Comparison of ENCODE assay signal across 17 cellular contexts in the genomic region with DNA sequence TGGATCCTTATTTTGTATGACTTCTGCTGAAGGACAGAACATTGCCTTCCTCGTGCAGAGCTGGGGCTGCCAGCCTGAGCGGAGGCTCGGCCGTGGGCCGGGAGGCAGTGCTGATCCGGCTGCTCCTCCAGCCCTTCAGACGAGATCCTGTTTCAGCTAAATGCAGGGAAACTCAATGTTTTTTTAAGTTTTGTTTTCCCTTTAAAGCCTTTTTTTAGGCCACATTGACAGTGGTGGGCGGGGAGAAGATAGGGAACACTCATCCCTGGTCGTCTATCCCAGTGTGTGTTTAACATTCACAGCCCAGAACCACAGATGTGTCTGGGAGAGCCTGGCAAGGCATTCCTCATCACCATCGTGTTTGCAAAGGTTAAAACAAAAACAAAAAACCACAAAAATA. TPM values are rescaled to one million over a fixed set of nuclear protein-coding genes. Genes with fewer than 3 reads are reported as not detected.
A peak's percentile ranks its signal among the peaks of the same experiment; 100 is the strongest.
DNase-seq lines count a peak whose midpoint lies in the region; TF ChIP-seq lines count a peak whose summit lies in the region.
"Had no signal": no experiment of that assay in that cellular context is flagged by ENCODE, and none has a peak within 500 bp of the region (broad histone marks: within the 10 kb centered on the region; RNA-seq: fewer than 3 reads in every experiment).

No MANE protein-coding gene starts in this region.

- peak overlapping the region; percentile 44 for H3K27ac ChIP-seq in RWPE1
- H3K27ac ChIP-seq in osteoblast (ENCODE audit: low read depth, low read length): no peak overlapping the region
- H3K27ac ChIP-seq in mesendoderm (ENCODE audit: low read depth, low read length): no peak overlapping the region
- H3K27ac ChIP-seq: KMS-11, SJSA1 had no signal

- H3K27me3 ChIP-seq in osteoblast (ENCODE audit: insufficient read depth, low read length) (no peaks in the 10 kb centered on the region), mesendoderm (ENCODE audit: insufficient read depth, low read length, poor library complexity) (no peaks in the 10 kb centered on the region)
- H3K27me3 ChIP-seq: SJSA1 had no signal

- no peak overlapping the region for H3K23ac ChIP-seq in mesendoderm (ENCODE audit: low read length)

- no CpG with 5 or more reads among the region's 10 CpGs for WGBS in mesendoderm (ENCODE audit: extremely low coverage, insufficient coverage, low lambda C conversion rate)

- no peaks in the 10 kb centered on the region for H3K79me1 ChIP-seq in mesendoderm (ENCODE audit: low read length)

- POLR2A ChIA-PET in RWPE1 (lab: Yijun Ruan, JAX; ENCODE audit: low non-redundant PET): no interaction called here

- H3K18ac ChIP-seq in mesendoderm (ENCODE audit: low read length): no peak overlapping the region

- H4K8ac ChIP-seq in mesendoderm (ENCODE audit: low read depth, low read length): no peak overlapping the region

- no peak overlapping the region for H2AK5ac ChIP-seq in mesendoderm (ENCODE audit: low read length)

- H3K79me2 ChIP-seq in osteoblast (ENCODE audit: insufficient read depth, low read length) (no peaks in the 10 kb centered on the region), mesendoderm (ENCODE audit: control insufficient read depth, insufficient read depth, low read length) (no peaks in the 10 kb centered on the region)

- DNase-seq in RWPE1 (ENCODE audit: low spot score) (no peak), fibroblast of gingiva (ENCODE audit: low read depth) (peak; percentile 32), osteoblast (ENCODE audit: insufficient read length, low spot score, missing footprints) (peak; percentile 98), HUDEP-2 (lab: John Stamatoyannopoulos, UW; ENCODE audit: unreplicated experiment in 76 of 76) (no peak), T-helper 1 cell (no peak), NCI-H1417 treated with DMSO at 0.1 percent for 48 hours (lab: John Stamatoyannopoulos, UW) (no peak), mesendoderm (no peak)
- DNase-seq: activated B cell treated with CpG ODN at 0.5 μM for 24 hours; activated CD8-positive, alpha-beta memory T cell treated with anti-CD3 and anti-CD28 coated beads for 24 hours; activated naive CD8-positive, alpha-beta T cell treated with anti-CD3 and anti-CD28 coated beads, Interleukin-2, amount 10 ng/mL, durations not matched to agents 7 days and 5 days; DMS 273 treated with DMSO at 0.1 percent for 48 hours; effector memory CD4-positive, alpha-beta T cell; NCI-H1092 treated with DMSO at 0.1 percent for 48 hours; NCI-H748 treated with DMSO at 0.1 percent for 48 hours; stimulated activated CD4-positive, alpha-beta T cell treated with anti-CD3 and anti-CD28 coated beads, Interleukin-2, amount 100 ng/mL, for 24 hours had no signal

- H3K4me3 ChIP-seq in osteoblast (ENCODE audit: insufficient read depth, low read length) (no peak overlapping the region), mesendoderm (ENCODE audit: low read length) (no peak overlapping the region)
- H3K4me3 ChIP-seq: SJSA1 had no signal

- no peaks in the 10 kb centered on the region for H4K20me1 ChIP-seq in osteoblast (ENCODE audit: insufficient read depth, low read length)

- no peak overlapping the region for H3K56ac ChIP-seq in mesendoderm (ENCODE audit: low read length)

- H2BK5ac ChIP-seq in mesendoderm (ENCODE audit: low read length): no peak overlapping the region

- H3K4me1 ChIP-seq in osteoblast (ENCODE audit: insufficient read depth, low read length) (peaks cover 4% of the 10 kb centered on the region), mesendoderm (ENCODE audit: control insufficient read depth, low read depth, low read length) (no peaks in the 10 kb centered on the region)
- H3K4me1 ChIP-seq: SJSA1 had no signal

- H2BK120ac ChIP-seq in mesendoderm (ENCODE audit: low read depth, low read length): no peak overlapping the region

- CTCF ChIA-PET in RWPE1 (lab: Yijun Ruan, JAX): no interaction called here

- no peaks in the 10 kb centered on the region for H3K9me3 ChIP-seq in osteoblast (ENCODE audit: low read depth, low read length)
- H3K9me3 ChIP-seq: SJSA1 had no signal

- H2AFZ ChIP-seq in osteoblast (ENCODE audit: low read length): no peak overlapping the region

- no peak overlapping the region for H3K4ac ChIP-seq in mesendoderm (ENCODE audit: low read depth, low read length)

- no peak overlapping the region for H3K9ac ChIP-seq in mesendoderm (ENCODE audit: low read length)
- H3K9ac ChIP-seq: KMS-11 had no signal

- H3K36me3 ChIP-seq in osteoblast (ENCODE audit: insufficient read depth, low read length): peaks cover 10% of the 10 kb centered on the region
- H3K36me3 ChIP-seq in mesendoderm (ENCODE audit: control insufficient read depth, insufficient read depth, low read length): peaks cover 11% of the 10 kb centered on the region

- no peak overlapping the region for H4K5ac ChIP-seq in mesendoderm (ENCODE audit: low read length)

- TF ChIP-seq CTCF in RWPE1 (conservative IDR thresholded peaks at IDR 0.05; ENCODE audit: low read depth) (no peak), osteoblast (IDR thresholded peaks at IDR 0.05; ENCODE audit: extremely low read depth, low read depth, low read length) (no peak)

- H2BK15ac ChIP-seq in mesendoderm (replicated peaks; ENCODE audit: low read depth): no peak overlapping the region

- H3K4me2 ChIP-seq in osteoblast (ENCODE audit: insufficient read depth, low read length) (no peak overlapping the region), mesendoderm (ENCODE audit: low read length) (no peak overlapping the region)
- H3K4me2 ChIP-seq: KMS-11 had no signal

RNA-seq across cellular contexts. Expression of a gene that starts 27.5 kb away (rescaled TPM):
- total RNA-seq in osteoblast: 47.0 and 47.4 TPM in 2 replicates
- 26.4 TPM for polyA plus RNA-seq in mesendoderm (2013, experiment 1 of 2)
- 27.4 TPM for polyA plus RNA-seq in mesendoderm (2013, experiment 2 of 2)

Comparison
In these comparisons a context has a peak if more than half of its experiments do, and no peak if none do; other contexts are left out.
1. DNase-seq: peak in fibroblast of gingiva (single experiment) and osteoblast (single experiment); none in RWPE1 (single experiment), HUDEP-2 (0 of 76), T-helper 1 cell (0 of 5), NCI-H1417 treated with DMSO at 0.1 percent for 48 hours (single experiment) and mesendoderm (single experiment).